1 cellular context compared by ENCODE assay signal in genomic region chr10:93058139-93058538, GRCh38.
TF ChIP-seq lines count a peak whose summit lies in the region.

No MANE protein-coding gene starts in this region.

TF ChIP-seq in HEK293, 187 proteins besides CTCF, POLR2A, EP300 and RAD21 (continued from another document):
- TF ChIP-seq IKZF3 (tag by site-specific recombination; IDR thresholded peaks at IDR 0.05): no peak
- TF ChIP-seq ZNF10 (tag by site-specific recombination; IDR thresholded peaks at IDR 0.05): no peak
- no peak for TF ChIP-seq ZNF571 (tag by site-specific recombination; IDR thresholded peaks at IDR 0.05)
- no peak for TF ChIP-seq REPIN1 (tag by site-specific recombination; IDR thresholded peaks at IDR 0.05; ENCODE audit: low read depth)
- TF ChIP-seq, protein P1, sequence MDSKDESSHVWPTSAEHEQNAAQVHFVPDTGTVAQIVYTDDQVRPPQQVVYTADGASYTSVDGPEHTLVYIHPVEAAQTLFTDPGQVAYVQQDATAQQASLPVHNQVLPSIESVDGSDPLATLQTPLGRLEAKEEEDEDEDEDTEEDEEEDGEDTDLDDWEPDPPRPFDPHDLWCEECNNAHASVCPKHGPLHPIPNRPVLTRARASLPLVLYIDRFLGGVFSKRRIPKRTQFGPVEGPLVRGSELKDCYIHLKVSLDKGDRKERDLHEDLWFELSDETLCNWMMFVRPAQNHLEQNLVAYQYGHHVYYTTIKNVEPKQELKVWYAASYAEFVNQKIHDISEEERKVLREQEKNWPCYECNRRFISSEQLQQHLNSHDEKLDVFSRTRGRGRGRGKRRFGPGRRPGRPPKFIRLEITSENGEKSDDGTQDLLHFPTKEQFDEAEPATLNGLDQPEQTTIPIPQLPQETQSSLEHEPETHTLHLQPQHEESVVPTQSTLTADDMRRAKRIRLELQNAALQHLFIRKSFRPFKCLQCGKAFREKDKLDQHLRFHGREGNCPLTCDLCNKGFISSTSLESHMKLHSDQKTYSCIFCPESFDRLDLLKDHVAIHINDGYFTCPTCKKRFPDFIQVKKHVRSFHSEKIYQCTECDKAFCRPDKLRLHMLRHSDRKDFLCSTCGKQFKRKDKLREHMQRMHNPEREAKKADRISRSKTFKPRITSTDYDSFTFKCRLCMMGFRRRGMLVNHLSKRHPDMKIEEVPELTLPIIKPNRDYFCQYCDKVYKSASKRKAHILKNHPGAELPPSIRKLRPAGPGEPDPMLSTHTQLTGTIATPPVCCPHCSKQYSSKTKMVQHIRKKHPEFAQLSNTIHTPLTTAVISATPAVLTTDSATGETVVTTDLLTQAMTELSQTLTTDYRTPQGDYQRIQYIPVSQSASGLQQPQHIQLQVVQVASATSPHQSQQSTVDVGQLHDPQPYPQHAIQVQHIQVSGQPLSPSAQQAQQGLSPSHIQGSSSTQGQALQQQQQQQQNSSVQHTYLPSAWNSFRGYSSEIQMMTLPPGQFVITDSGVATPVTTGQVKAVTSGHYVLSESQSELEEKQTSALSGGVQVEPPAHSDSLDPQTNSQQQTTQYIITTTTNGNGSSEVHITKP (tag by site-specific recombination; IDR thresholded peaks at IDR 0.05): peak; percentile 79
- no peak for TF ChIP-seq RBAK (tag by site-specific recombination; IDR thresholded peaks at IDR 0.05)
